Comparison of ENCODE assay signal across 24 cellular contexts in the genomic region with DNA sequence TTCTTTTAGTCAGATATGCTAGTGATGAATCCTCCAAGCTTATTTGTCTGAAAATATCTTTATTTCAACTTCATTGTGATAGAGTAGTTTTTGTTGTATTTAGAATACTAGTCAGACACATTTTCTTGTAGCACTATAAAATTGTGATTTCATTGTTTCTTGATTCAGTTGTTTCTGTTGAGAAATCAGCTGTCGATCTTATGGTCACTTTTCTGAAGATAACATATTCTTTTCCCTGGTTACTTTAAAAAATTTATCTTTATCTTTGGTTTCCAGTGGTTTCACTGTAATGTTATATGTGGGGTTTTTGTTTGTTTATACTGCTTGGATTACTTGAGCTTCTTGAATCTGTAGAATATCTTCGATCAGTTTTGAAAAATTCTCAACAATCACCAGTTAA.
"Had no signal": no experiment of that assay in that cellular context is flagged by ENCODE, and none has a peak within 500 bp of the region (broad histone marks: within the 10 kb centered on the region; RNA-seq: fewer than 3 reads in every experiment).

No MANE protein-coding gene starts in this region.

- H3K27ac ChIP-seq: coronary artery, epithelial cell of prostate, gastroesophageal sphincter, neutrophil, ovary, prostate gland, right atrium auricular region, thyroid gland, upper lobe of right lung had no signal

- H3K4me3 Mint-ChIP-seq: activated naive CD8-positive, alpha-beta T cell treated with anti-CD3 and anti-CD28 coated beads for 36 hours; activated T-cell treated with anti-CD3 and anti-CD28 coated beads, Interleukin-2, amount 50 U/mL, for 4 hours; natural killer cell treated with Interleukin-12 subunit alpha and Interleukin-12 subunit beta and Interleukin-15 and Interleukin-18, amount 100 ng/mL, for 72 hours; stimulated activated naive CD8-positive, alpha-beta T cell treated with anti-CD3 and anti-CD28 coated beads, Interleukin-15, Interleukin-2, amounts not matched to agents 100 ng/mL and 50 ng/mL, for 24 hours had no signal

- H3K4me3 ChIP-seq: coronary artery, gastroesophageal sphincter, ovary, prostate gland, right atrium auricular region, thyroid gland, upper lobe of right lung had no signal

- H3K27ac Mint-ChIP-seq: activated naive CD8-positive, alpha-beta T cell treated with anti-CD3 and anti-CD28 coated beads for 36 hours; activated T-helper 2 cell treated with anti-CD3 and anti-CD28 coated beads, Interferon-gamma antibody, Interleukin-2, Interleukin-4, amounts not matched to agents 10 μg/mL and 5 μg/mL and 100 μg/mL, durations not matched to agents 14 hours and 24 hours and 36 hours; natural killer cell treated with Interleukin-12 subunit alpha and Interleukin-12 subunit beta and Interleukin-15 and Interleukin-18, amount 100 ng/mL, for 72 hours; stimulated activated naive CD8-positive, alpha-beta T cell treated with anti-CD3 and anti-CD28 coated beads, Interleukin-15, Interleukin-2, amounts not matched to agents 100 ng/mL and 50 ng/mL, for 24 hours had no signal

- H3K27me3 ChIP-seq: gastroesophageal sphincter, neutrophil, ovary, right atrium auricular region, thyroid gland, upper lobe of right lung had no signal

- H3K4me1 Mint-ChIP-seq: activated naive CD8-positive, alpha-beta T cell treated with anti-CD3 and anti-CD28 coated beads for 36 hours had no signal

- DNase-seq: activated CD4-positive, alpha-beta T cell treated with anti-CD3 and anti-CD28 coated beads, Interleukin-2, amount 50 U/mL, for 4 hours; activated CD8-positive, alpha-beta memory T cell treated with anti-CD3 and anti-CD28 coated beads, Interleukin-2, amount 50 U/mL, for 48 hours; activated naive CD4-positive, alpha-beta T cell treated with Interleukin-2 at 50 U/mL for 16 hours; activated naive CD8-positive, alpha-beta T cell treated with anti-CD3 and anti-CD28 coated beads for 36 hours; activated T-cell treated with anti-CD3 and anti-CD28 coated beads, Interleukin-2, amount 50 U/mL, for 4 hours; amniotic stem cell; cerebellar nuclear complex; head of caudate nucleus; islet precursor cell; left cardiac atrium; ovary; stimulated activated CD4-positive, alpha-beta T cell treated with anti-CD3 and anti-CD28 coated beads, Interleukin-12 subunit alpha, Interleukin-12 subunit beta, amount 100 ng/mL, for 4 hours; substantia nigra; thyroid gland; upper lobe of right lung had no signal

- H3K36me3 Mint-ChIP-seq: activated naive CD8-positive, alpha-beta T cell treated with anti-CD3 and anti-CD28 coated beads for 36 hours had no signal

- ATAC-seq: activated T-cell treated with anti-CD3 and anti-CD28 coated beads, Interleukin-2, amount 50 U/mL, for 4 hours; gastroesophageal sphincter; left cardiac atrium; natural killer cell treated with Interleukin-12 subunit alpha and Interleukin-12 subunit beta and Interleukin-15 and Interleukin-18, amount 100 ng/mL, for 72 hours; upper lobe of right lung had no signal

- H3K36me3 ChIP-seq: gastroesophageal sphincter, neutrophil, ovary, prostate gland, right atrium auricular region, thyroid gland, upper lobe of right lung had no signal

- H3K27me3 Mint-ChIP-seq: activated naive CD8-positive, alpha-beta T cell treated with anti-CD3 and anti-CD28 coated beads for 36 hours; natural killer cell treated with Interleukin-12 subunit alpha and Interleukin-12 subunit beta and Interleukin-15 and Interleukin-18, amount 100 ng/mL, for 72 hours; stimulated activated naive CD8-positive, alpha-beta T cell treated with anti-CD3 and anti-CD28 coated beads, Interleukin-15, Interleukin-2, amounts not matched to agents 100 ng/mL and 50 ng/mL, for 24 hours had no signal

- H3K9me3 ChIP-seq: neutrophil, ovary, prostate gland, thyroid gland, upper lobe of right lung had no signal

- H3K4me1 ChIP-seq: gastroesophageal sphincter, prostate gland, right atrium auricular region, thyroid gland, upper lobe of right lung had no signal
